In the genomic region with DNA sequence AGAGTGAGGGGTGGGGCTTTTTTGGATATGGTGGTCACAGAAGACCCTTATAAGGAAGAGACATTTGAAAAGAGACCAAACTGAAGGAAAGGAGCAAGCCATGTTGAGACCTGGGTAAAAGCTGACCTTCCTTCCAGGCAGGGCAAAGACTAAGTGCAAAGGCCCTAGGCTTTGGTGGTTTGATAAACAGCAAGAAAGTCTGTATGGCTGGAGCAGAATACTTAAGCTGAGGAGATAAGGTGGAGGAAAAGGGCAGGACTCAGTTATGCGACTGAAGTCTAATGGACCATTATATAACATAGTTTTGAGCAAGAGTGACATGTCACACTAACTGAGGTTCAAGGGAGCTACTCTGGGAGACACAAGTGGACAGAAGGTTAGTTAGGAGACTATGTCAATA, we compare ENCODE assay signal across 1 cellular context.
TF ChIP-seq lines count a peak whose summit lies in the region.

No MANE protein-coding gene starts in this region.

TF ChIP-seq in HepG2, 621 proteins besides CTCF, POLR2A, EP300 and RAD21:
- TF ChIP-seq FIP1L1 (IDR thresholded peaks at IDR 0.05; ENCODE audit: borderline replicate concordance, insufficient read depth, low read depth, low read length): no peak
- no peak for TF ChIP-seq MAZ (IDR thresholded peaks at IDR 0.05; ENCODE audit: borderline replicate concordance, low read depth, low read length)
- no peak for TF ChIP-seq MAZ (CRISPR knock-in tag; IDR thresholded peaks at IDR 0.05; ENCODE audit: low read depth)
- TF ChIP-seq MEIS1 (CRISPR knock-in tag; IDR thresholded peaks at IDR 0.05; ENCODE audit: borderline replicate concordance): peak; percentile 41; the same call in 1 of the 2 replicates
- no peak for TF ChIP-seq RCOR2 (CRISPR knock-in tag; IDR thresholded peaks at IDR 0.05)
- no peak for TF ChIP-seq ZC3H4 (CRISPR knock-in tag; IDR thresholded peaks at IDR 0.05; ENCODE audit: borderline replicate concordance)
- TF ChIP-seq ZFP36 (IDR thresholded peaks at IDR 0.05; ENCODE audit: borderline replicate concordance, low read depth, low read length, partially characterized antibody): no peak
- TF ChIP-seq FOXA3 (CRISPR knock-in tag; IDR thresholded peaks at IDR 0.05): peak; percentile 18; the same call in 1 of the 2 replicates
- TF ChIP-seq NAIF1 (CRISPR knock-in tag; IDR thresholded peaks at IDR 0.05; ENCODE audit: borderline replicate concordance): no peak
- no peak for TF ChIP-seq ZFAT (CRISPR knock-in tag; conservative IDR thresholded peaks at IDR 0.05)
- peak; percentile 30; the same call in 1 of the 2 replicates for TF ChIP-seq HNF4A (CRISPR knock-in tag; IDR thresholded peaks at IDR 0.05)
- no peak for TF ChIP-seq ZNF577 (CRISPR knock-in tag; IDR thresholded peaks at IDR 0.05; ENCODE audit: borderline replicate concordance, low read depth)
- TF ChIP-seq, protein P1, sequence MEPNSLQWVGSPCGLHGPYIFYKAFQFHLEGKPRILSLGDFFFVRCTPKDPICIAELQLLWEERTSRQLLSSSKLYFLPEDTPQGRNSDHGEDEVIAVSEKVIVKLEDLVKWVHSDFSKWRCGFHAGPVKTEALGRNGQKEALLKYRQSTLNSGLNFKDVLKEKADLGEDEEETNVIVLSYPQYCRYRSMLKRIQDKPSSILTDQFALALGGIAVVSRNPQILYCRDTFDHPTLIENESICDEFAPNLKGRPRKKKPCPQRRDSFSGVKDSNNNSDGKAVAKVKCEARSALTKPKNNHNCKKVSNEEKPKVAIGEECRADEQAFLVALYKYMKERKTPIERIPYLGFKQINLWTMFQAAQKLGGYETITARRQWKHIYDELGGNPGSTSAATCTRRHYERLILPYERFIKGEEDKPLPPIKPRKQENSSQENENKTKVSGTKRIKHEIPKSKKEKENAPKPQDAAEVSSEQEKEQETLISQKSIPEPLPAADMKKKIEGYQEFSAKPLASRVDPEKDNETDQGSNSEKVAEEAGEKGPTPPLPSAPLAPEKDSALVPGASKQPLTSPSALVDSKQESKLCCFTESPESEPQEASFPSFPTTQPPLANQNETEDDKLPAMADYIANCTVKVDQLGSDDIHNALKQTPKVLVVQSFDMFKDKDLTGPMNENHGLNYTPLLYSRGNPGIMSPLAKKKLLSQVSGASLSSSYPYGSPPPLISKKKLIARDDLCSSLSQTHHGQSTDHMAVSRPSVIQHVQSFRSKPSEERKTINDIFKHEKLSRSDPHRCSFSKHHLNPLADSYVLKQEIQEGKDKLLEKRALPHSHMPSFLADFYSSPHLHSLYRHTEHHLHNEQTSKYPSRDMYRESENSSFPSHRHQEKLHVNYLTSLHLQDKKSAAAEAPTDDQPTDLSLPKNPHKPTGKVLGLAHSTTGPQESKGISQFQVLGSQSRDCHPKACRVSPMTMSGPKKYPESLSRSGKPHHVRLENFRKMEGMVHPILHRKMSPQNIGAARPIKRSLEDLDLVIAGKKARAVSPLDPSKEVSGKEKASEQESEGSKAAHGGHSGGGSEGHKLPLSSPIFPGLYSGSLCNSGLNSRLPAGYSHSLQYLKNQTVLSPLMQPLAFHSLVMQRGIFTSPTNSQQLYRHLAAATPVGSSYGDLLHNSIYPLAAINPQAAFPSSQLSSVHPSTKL (CRISPR knock-in tag; IDR thresholded peaks at IDR 0.05): 0 out of 2 replicates have a peak, but pooled peaks have one; percentile 32
- peak; percentile 39 for TF ChIP-seq SAP130 (CRISPR knock-in tag; IDR thresholded peaks at IDR 0.05; ENCODE audit: low read depth)
- TF ChIP-seq NCOR1 (IDR thresholded peaks at IDR 0.05; ENCODE audit: borderline replicate concordance, low read length): no peak
- no peak for TF ChIP-seq PCBP2 (optimal IDR thresholded peaks at IDR 0.05; ENCODE audit: low read depth, low read length, poor library complexity, severe bottlenecking)
- TF ChIP-seq FOXA1 (IDR thresholded peaks at IDR 0.05): no peak
- TF ChIP-seq FOXA1 (CRISPR knock-in tag; IDR thresholded peaks at IDR 0.05): peak; percentile 49; the same call in 1 of the 2 replicates
- TF ChIP-seq, protein P2, sequence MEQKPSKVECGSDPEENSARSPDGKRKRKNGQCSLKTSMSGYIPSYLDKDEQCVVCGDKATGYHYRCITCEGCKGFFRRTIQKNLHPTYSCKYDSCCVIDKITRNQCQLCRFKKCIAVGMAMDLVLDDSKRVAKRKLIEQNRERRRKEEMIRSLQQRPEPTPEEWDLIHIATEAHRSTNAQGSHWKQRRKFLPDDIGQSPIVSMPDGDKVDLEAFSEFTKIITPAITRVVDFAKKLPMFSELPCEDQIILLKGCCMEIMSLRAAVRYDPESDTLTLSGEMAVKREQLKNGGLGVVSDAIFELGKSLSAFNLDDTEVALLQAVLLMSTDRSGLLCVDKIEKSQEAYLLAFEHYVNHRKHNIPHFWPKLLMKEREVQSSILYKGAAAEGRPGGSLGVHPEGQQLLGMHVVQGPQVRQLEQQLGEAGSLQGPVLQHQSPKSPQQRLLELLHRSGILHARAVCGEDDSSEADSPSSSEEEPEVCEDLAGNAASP (CRISPR knock-in tag; IDR thresholded peaks at IDR 0.05; ENCODE audit: borderline replicate concordance): no peak
- TF ChIP-seq ZNF788 (CRISPR knock-in tag; IDR thresholded peaks at IDR 0.05; ENCODE audit: borderline replicate concordance): no peak
- peak; percentile 30; the same call in 1 of the 2 replicates for TF ChIP-seq CEBPG (CRISPR knock-in tag; IDR thresholded peaks at IDR 0.05)
- TF ChIP-seq, protein P3, sequence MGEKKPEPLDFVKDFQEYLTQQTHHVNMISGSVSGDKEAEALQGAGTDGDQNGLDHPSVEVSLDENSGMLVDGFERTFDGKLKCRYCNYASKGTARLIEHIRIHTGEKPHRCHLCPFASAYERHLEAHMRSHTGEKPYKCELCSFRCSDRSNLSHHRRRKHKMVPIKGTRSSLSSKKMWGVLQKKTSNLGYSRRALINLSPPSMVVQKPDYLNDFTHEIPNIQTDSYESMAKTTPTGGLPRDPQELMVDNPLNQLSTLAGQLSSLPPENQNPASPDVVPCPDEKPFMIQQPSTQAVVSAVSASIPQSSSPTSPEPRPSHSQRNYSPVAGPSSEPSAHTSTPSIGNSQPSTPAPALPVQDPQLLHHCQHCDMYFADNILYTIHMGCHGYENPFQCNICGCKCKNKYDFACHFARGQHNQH (CRISPR knock-in tag; IDR thresholded peaks at IDR 0.05): no peak
- TF ChIP-seq ZNF329 (CRISPR knock-in tag; IDR thresholded peaks at IDR 0.05; ENCODE audit: low read depth): no peak
- TF ChIP-seq, protein P4, sequence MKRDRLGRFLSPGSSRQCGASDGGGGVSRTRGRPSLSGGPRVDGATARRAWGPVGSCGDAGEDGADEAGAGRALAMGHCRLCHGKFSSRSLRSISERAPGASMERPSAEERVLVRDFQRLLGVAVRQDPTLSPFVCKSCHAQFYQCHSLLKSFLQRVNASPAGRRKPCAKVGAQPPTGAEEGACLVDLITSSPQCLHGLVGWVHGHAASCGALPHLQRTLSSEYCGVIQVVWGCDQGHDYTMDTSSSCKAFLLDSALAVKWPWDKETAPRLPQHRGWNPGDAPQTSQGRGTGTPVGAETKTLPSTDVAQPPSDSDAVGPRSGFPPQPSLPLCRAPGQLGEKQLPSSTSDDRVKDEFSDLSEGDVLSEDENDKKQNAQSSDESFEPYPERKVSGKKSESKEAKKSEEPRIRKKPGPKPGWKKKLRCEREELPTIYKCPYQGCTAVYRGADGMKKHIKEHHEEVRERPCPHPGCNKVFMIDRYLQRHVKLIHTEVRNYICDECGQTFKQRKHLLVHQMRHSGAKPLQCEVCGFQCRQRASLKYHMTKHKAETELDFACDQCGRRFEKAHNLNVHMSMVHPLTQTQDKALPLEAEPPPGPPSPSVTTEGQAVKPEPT (CRISPR knock-in tag; IDR thresholded peaks at IDR 0.05; ENCODE audit: low read depth): no peak
- no peak for TF ChIP-seq ZFP41 (CRISPR knock-in tag; IDR thresholded peaks at IDR 0.05; ENCODE audit: borderline replicate concordance)
- TF ChIP-seq CHCHD3 (CRISPR knock-in tag; IDR thresholded peaks at IDR 0.05): no peak
- no peak for TF ChIP-seq SP140L (CRISPR knock-in tag; IDR thresholded peaks at IDR 0.05; ENCODE audit: borderline replicate concordance)
- TF ChIP-seq KDM1A (CRISPR knock-in tag; IDR thresholded peaks at IDR 0.05): no peak
- no peak for TF ChIP-seq ZFP37 (CRISPR knock-in tag; IDR thresholded peaks at IDR 0.05; ENCODE audit: borderline replicate concordance)
- no peak for TF ChIP-seq POLR2AphosphoS2 (IDR thresholded peaks at IDR 0.05; ENCODE audit: low read depth, low read length)
- TF ChIP-seq KLF9 (CRISPR knock-in tag; IDR thresholded peaks at IDR 0.05; ENCODE audit: low read depth): no peak
- TF ChIP-seq PRMT3 (CRISPR knock-in tag; IDR thresholded peaks at IDR 0.05; ENCODE audit: borderline replicate concordance, low read depth): no peak
- TF ChIP-seq, protein P5, sequence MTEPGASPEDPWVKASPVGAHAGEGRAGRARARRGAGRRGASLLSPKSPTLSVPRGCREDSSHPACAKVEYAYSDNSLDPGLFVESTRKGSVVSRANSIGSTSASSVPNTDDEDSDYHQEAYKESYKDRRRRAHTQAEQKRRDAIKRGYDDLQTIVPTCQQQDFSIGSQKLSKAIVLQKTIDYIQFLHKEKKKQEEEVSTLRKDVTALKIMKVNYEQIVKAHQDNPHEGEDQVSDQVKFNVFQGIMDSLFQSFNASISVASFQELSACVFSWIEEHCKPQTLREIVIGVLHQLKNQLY (CRISPR knock-in tag; IDR thresholded peaks at IDR 0.05): no peak
